Comparison of ENCODE assay signal across 8 cellular contexts in genomic region chr6:43246301-43247114, GRCh38. TPM values are rescaled to one million over a fixed set of nuclear protein-coding genes. Genes with fewer than 3 reads are reported as not detected.
A peak's percentile ranks its signal among the peaks of the same experiment; 100 is the strongest.
DNase-seq lines count a peak whose midpoint lies in the region; ATAC-seq, FAIRE-seq and TF ChIP-seq lines count a peak whose summit lies in the region.

No MANE protein-coding gene starts in this region.

- no peak; a peak in 1 of 6 replicates for TF ChIP-seq CTCF in K562 (IDR thresholded peaks at IDR 0.05 in 2 of 3, conservative IDR thresholded peaks at IDR 0.05 in 1 of 3; ENCODE audit: insufficient read depth in 2 of 3, low read depth in 1 of 3, low read length in 3 of 3)

- peaks cover 10 to 24% of the 10 kb centered on the region in 2 experiments for H3K4me1 ChIP-seq in K562 (replicated peaks in 1 of 2; ENCODE audit: control insufficient read depth in 2 of 2, insufficient read depth in 2 of 2, low read length in 2 of 2)
- H3K4me1 ChIP-seq in skeletal muscle satellite cell (ENCODE audit: control insufficient read depth, insufficient read depth, low read length): peaks cover 9% of the 10 kb centered on the region

- H2AFZ ChIP-seq in K562 (ENCODE audit: low read depth, low read length): peak overlapping the region; percentile 96

- TF ChIP-seq RAD21 in K562 (CRISPR knock-in tag; conservative IDR thresholded peaks at IDR 0.05 in 1 of 2, IDR thresholded peaks at IDR 0.05 in 1 of 2): no peak

- no peaks in the 10 kb centered on the region for H3K79me2 ChIP-seq in K562 (ENCODE audit: control insufficient read depth, insufficient read depth, low read length)

- H3K27me3 Mint-ChIP-seq in activated CD4-positive, alpha-beta T cell treated with anti-CD3 and anti-CD28 coated beads, Interleukin-2, amount 10 ng/mL, durations not matched to agents 7 days and 5 days: peaks cover 21% of the 10 kb centered on the region

- H3K4me1 Mint-ChIP-seq in activated CD4-positive, alpha-beta T cell treated with anti-CD3 and anti-CD28 coated beads, Interleukin-2, amount 10 ng/mL, durations not matched to agents 7 days and 5 days: peaks cover 25% of the 10 kb centered on the region

- H3K27ac Mint-ChIP-seq in activated CD4-positive, alpha-beta T cell treated with anti-CD3 and anti-CD28 coated beads, Interleukin-2, amount 10 ng/mL, durations not matched to agents 7 days and 5 days: peak overlapping the region; percentile 82

- BruUV-seq in K562 (replicated peaks; lab: Mats Ljungman, UMichigan): no TSS peak

- H3K4me3 ChIP-seq in K562 (peak overlapping the region; percentile 39), skeletal muscle satellite cell (ENCODE audit: low read length) (peak overlapping the region; percentile 69)

- peak; percentile 33 for ATAC-seq in HG02588 (IDR thresholded peaks at IDR 0.05; ENCODE audit: unreplicated experiment)
- peak; percentile 70 for ATAC-seq in K562
- no peak for ATAC-seq in GM18519 (IDR thresholded peaks at IDR 0.05; ENCODE audit: low FRiP score, unreplicated experiment)

- H3K27me3 ChIP-seq in K562 (ENCODE audit: control insufficient read depth in 2 of 2, insufficient read depth in 2 of 2, low read length in 2 of 2) (peaks cover 56 to 82% of the 10 kb centered on the region in 2 experiments), skeletal muscle satellite cell (ENCODE audit: control insufficient read depth, insufficient read depth, low read length) (peaks cover 72% of the 10 kb centered on the region)

- intact Hi-C loops in K562 (cut with micrococcal nuclease): loop anchor here (5.0 kb wide), 1 partner anchor 74 kb away; the partner anchor contains the start of gene SRF

- 2% methylated on average over 25 of the region's 27 CpGs for WGBS in K562 (ENCODE audit: insufficient coverage, low coverage, missing lambda C conversion rate)

- no peaks in the 10 kb centered on the region for H3K36me3 ChIP-seq in K562 (ENCODE audit: control insufficient read depth, insufficient read depth, low read length)
- no peaks in the 10 kb centered on the region for H3K36me3 ChIP-seq in skeletal muscle satellite cell (ENCODE audit: insufficient read depth, low read length)

- POLR2A ChIA-PET in activated CD4-positive, alpha-beta T cell treated with anti-CD3 and anti-CD28 coated beads, Interleukin-2, amount 10 ng/mL, durations not matched to agents 7 days and 5 days (lab: Charles Lee): no interaction called here
- POLR2A ChIA-PET in K562 (lab: Yijun Ruan, JAX): interaction anchor here (0.7 to 1.1 kb wide), 5 partner anchors 9 to 72 kb away, joined by 3 to 6 read pairs (median 3); partner anchors contain the start of gene DNPH1

- no peak for TF ChIP-seq EP300 in K562 (IDR thresholded peaks at IDR 0.05; ENCODE audit: low read length)

- in situ Hi-C loops in K562 (cut with MboI): no loop called here

- no peaks in the 10 kb centered on the region for H3K9me3 ChIP-seq in K562 (replicated peaks; ENCODE audit: control insufficient read depth, insufficient read depth, low read depth, low read length)
- no peaks in the 10 kb centered on the region for H3K9me3 ChIP-seq in skeletal muscle satellite cell (replicated peaks; ENCODE audit: low read length)

- H3K4me2 ChIP-seq in K562 (ENCODE audit: insufficient read depth, low read length) (peak overlapping the region; percentile 91), skeletal muscle satellite cell (ENCODE audit: low read length) (peak overlapping the region; percentile 84)

- no peak for DNase-seq in activated CD4-positive, alpha-beta T cell treated with anti-CD3 and anti-CD28 coated beads, Interleukin-2, amount 10 ng/mL, durations not matched to agents 7 days and 5 days
- DNase-seq in activated CD4-positive, alpha-beta T cell treated with anti-CD3 and anti-CD28 coated beads for 4 hours: no peak
- DNase-seq in NCI-H2196 (lab: John Stamatoyannopoulos, UW; ENCODE audit: unreplicated experiment) (peak; percentile 96), K562 (ENCODE audit: extremely low read depth in 1 of 4, low spot score in 3 of 4) (peak; percentile 57 to 66 (median 63)), iPS-NIHi7 (ENCODE audit: extremely low spot score) (peak; percentile 87)

- TF ChIP-seq POLR2A in K562 (conservative IDR thresholded peaks at IDR 0.05): no peak

- no peak for FAIRE-seq in K562 (lab: Jason Lieb, UNC)

- H3K9ac ChIP-seq in K562 (ENCODE audit: insufficient read depth in 1 of 2, low read depth in 2 of 2, low read length in 2 of 2) (peak overlapping the region; percentile 33 to 90), skeletal muscle satellite cell (ENCODE audit: low read depth, low read length) (no peak overlapping the region)

- H3K9me3 Mint-ChIP-seq in activated CD4-positive, alpha-beta T cell treated with anti-CD3 and anti-CD28 coated beads, Interleukin-2, amount 10 ng/mL, durations not matched to agents 7 days and 5 days: no peaks in the 10 kb centered on the region

- no peaks in the 10 kb centered on the region for H3K36me3 Mint-ChIP-seq in activated CD4-positive, alpha-beta T cell treated with anti-CD3 and anti-CD28 coated beads, Interleukin-2, amount 10 ng/mL, durations not matched to agents 7 days and 5 days (ENCODE audit: low read depth)

- H3K27ac ChIP-seq in K562 (ENCODE audit: extremely low read depth, low read depth, low read length): no peak overlapping the region; the same call in 2 of the 3 replicates

- CTCF ChIA-PET in activated CD4-positive, alpha-beta T cell treated with anti-CD3 and anti-CD28 coated beads, Interleukin-2, amount 10 ng/mL, durations not matched to agents 7 days and 5 days (lab: Charles Lee): interaction anchor here (0.6 to 3.6 kb wide), 4 partner anchors 17 to 137 kb away, joined by 3 to 15 read pairs (median 4); partner anchors contain the start of gene DNPH1
- CTCF ChIA-PET in K562 (lab: Yijun Ruan, JAX; ENCODE audit: low intra/inter-chr PET ratio): no interaction called here

- H4K20me1 ChIP-seq in K562 (replicated peaks; ENCODE audit: control insufficient read depth, insufficient read depth, low read length): peaks cover 6% of the 10 kb centered on the region; the same call in 1 of the 2 replicates

- H3K4me3 Mint-ChIP-seq in activated CD4-positive, alpha-beta T cell treated with anti-CD3 and anti-CD28 coated beads, Interleukin-2, amount 10 ng/mL, durations not matched to agents 7 days and 5 days: peak overlapping the region; percentile 71

- no peaks in the 10 kb centered on the region for H3K9me1 ChIP-seq in K562 (ENCODE audit: control insufficient read depth, insufficient read depth, low read length)

RNA-seq across cellular contexts. Expression of gene TTBK1, which starts 3.2 kb away (rescaled TPM):
- total RNA-seq in activated CD4-positive, alpha-beta T cell treated with anti-CD3 and anti-CD28 coated beads, Interleukin-2, amount 10 ng/mL, durations not matched to agents 7 days and 5 days: under 1 TPM; 0.07 to 0.12 TPM
- total RNA-seq in K562 (2011; cell fraction: chromatin; rRNA removed; ENCODE audit: low replicate concordance): 0.07 TPM in 1 of 2 replicates, not detected in the other
- under 0.01 TPM in 1 of 2 replicates, not detected in the other for total RNA-seq in K562 (2011; cell fraction: nucleolus; rRNA removed)
- 0.07 TPM in 1 of 2 replicates, not detected in the other for total RNA-seq in K562 (2011; cell fraction: nucleoplasm; rRNA removed)
- total RNA-seq in K562 (2014; rRNA removed): not detected in 2 replicates
- not detected in 2 replicates for total RNA-seq in K562 (2014; rRNA removed; fragmentation: Illumina TruSeq; extraction: Trizol)
- total RNA-seq in K562 (2015; rRNA removed; fragmentation: Illumina TruSeq; extraction: Trizol): not detected in 2 replicates
- total RNA-seq in K562 (2021): not detected in 2 replicates
- polyA plus RNA-seq in K562 (2011; rRNA removed): not detected in 2 replicates
- polyA plus RNA-seq in K562 (2011; cell fraction: cytosol; rRNA removed): not detected in 2 replicates
- not detected in 2 replicates for polyA plus RNA-seq in K562 (2011; cell fraction: nucleus; rRNA removed)
- polyA plus RNA-seq in K562 (2012): 0.01 TPM in 1 of 2 replicates, not detected in the other
- not detected in 2 replicates for polyA plus RNA-seq in K562 (2014; fragmentation: Illumina TruSeq; extraction: Trizol)
- polyA plus RNA-seq in K562 (2014; fragmentation: Nextera tagmentation; extraction: Ambion mirVana): not detected
- polyA plus RNA-seq in K562 (2014; rRNA removed): not detected in 2 replicates
- not detected in 2 replicates for polyA minus RNA-seq in K562 (2011; rRNA and poly(A)+ RNA removed)
- polyA minus RNA-seq in K562 (2011; cell fraction: cytosol; rRNA and poly(A)+ RNA removed): not detected in 2 replicates
- under 0.01 TPM in 1 of 2 replicates, not detected in the other for polyA minus RNA-seq in K562 (2011; cell fraction: nucleus; rRNA and poly(A)+ RNA removed)
- under 0.01 TPM in 2 replicates for total RNA-seq in skeletal muscle satellite cell (2012; rRNA removed)

RNA-seq across cellular contexts. Expression of gene DNPH1, which starts 17.2 kb away (rescaled TPM):
- total RNA-seq in activated CD4-positive, alpha-beta T cell treated with anti-CD3 and anti-CD28 coated beads, Interleukin-2, amount 10 ng/mL, durations not matched to agents 7 days and 5 days: 10 to 100 TPM; 36.7 to 48.6 TPM
- total RNA-seq in K562 (2011; cell fraction: chromatin; rRNA removed; ENCODE audit: low replicate concordance): 41.0 and 115 TPM in 2 replicates
- 111 and 120 TPM in 2 replicates for total RNA-seq in K562 (2011; cell fraction: nucleolus; rRNA removed)
- 76.8 and 84.6 TPM in 2 replicates for total RNA-seq in K562 (2011; cell fraction: nucleoplasm; rRNA removed)
- 237 and 302 TPM in 2 replicates for total RNA-seq in K562 (2014; rRNA removed)
- 25.7 and 32.4 TPM in 2 replicates for total RNA-seq in K562 (2014; rRNA removed; fragmentation: Illumina TruSeq; extraction: Trizol)
- 67.7 and 68.7 TPM in 2 replicates for total RNA-seq in K562 (2015; rRNA removed; fragmentation: Illumina TruSeq; extraction: Trizol)
- 127 and 140 TPM in 2 replicates for total RNA-seq in K562 (2021)
- 136 and 161 TPM in 2 replicates for polyA plus RNA-seq in K562 (2011; rRNA removed)
- 293 and 491 TPM in 2 replicates for polyA plus RNA-seq in K562 (2011; cell fraction: cytosol; rRNA removed)
- 149 and 187 TPM in 2 replicates for polyA plus RNA-seq in K562 (2011; cell fraction: nucleus; rRNA removed)
- 197 and 211 TPM in 2 replicates for polyA plus RNA-seq in K562 (2012)
- polyA plus RNA-seq in K562 (2014; fragmentation: Illumina TruSeq; extraction: Trizol): 48.8 and 72.3 TPM in 2 replicates
- polyA plus RNA-seq in K562 (2014; fragmentation: Nextera tagmentation; extraction: Ambion mirVana): 10 to 100 TPM in 1 of 2 experiments, 1 to 10 TPM in 1; 7.3 to 13.9 TPM
- 300 and 346 TPM in 2 replicates for polyA plus RNA-seq in K562 (2014; rRNA removed)
- 23.2 and 30.5 TPM in 2 replicates for polyA minus RNA-seq in K562 (2011; rRNA and poly(A)+ RNA removed)
- 26.2 and 27.7 TPM in 2 replicates for polyA minus RNA-seq in K562 (2011; cell fraction: cytosol; rRNA and poly(A)+ RNA removed)
- polyA minus RNA-seq in K562 (2011; cell fraction: nucleus; rRNA and poly(A)+ RNA removed): 26.3 and 34.4 TPM in 2 replicates
- total RNA-seq in skeletal muscle satellite cell (2012; rRNA removed): 52.4 and 58.1 TPM in 2 replicates

RNA-seq across cellular contexts. Expression of gene SLC22A7, which starts 51.6 kb away (rescaled TPM):
- not detected for total RNA-seq in activated CD4-positive, alpha-beta T cell treated with anti-CD3 and anti-CD28 coated beads, Interleukin-2, amount 10 ng/mL, durations not matched to agents 7 days and 5 days
- not detected in 2 replicates for total RNA-seq in K562 (2011; cell fraction: chromatin; rRNA removed; ENCODE audit: low replicate concordance)
- not detected in 2 replicates for total RNA-seq in K562 (2011; cell fraction: nucleolus; rRNA removed)
- not detected in 2 replicates for total RNA-seq in K562 (2011; cell fraction: nucleoplasm; rRNA removed)
- total RNA-seq in K562 (2014; rRNA removed) (not detected in 2 replicates), K562 (2014; rRNA removed; fragmentation: Illumina TruSeq; extraction: Trizol) (not detected in 2 replicates), K562 (2015; rRNA removed; fragmentation: Illumina TruSeq; extraction: Trizol) (not detected in 2 replicates), K562 (2021) (not detected in 2 replicates)
- polyA plus RNA-seq in K562 (2011; rRNA removed) (not detected in 2 replicates), K562 (2014; fragmentation: Illumina TruSeq; extraction: Trizol) (not detected in 2 replicates), K562 (2014; fragmentation: Nextera tagmentation; extraction: Ambion mirVana) (not detected), K562 (2014; rRNA removed) (not detected in 2 replicates)
- polyA plus RNA-seq in K562 (2011; cell fraction: cytosol; rRNA removed): not detected in 2 replicates
- polyA plus RNA-seq in K562 (2011; cell fraction: nucleus; rRNA removed): not detected in 2 replicates
- polyA plus RNA-seq in K562 (2012): not detected in 2 replicates
- not detected in 2 replicates for polyA minus RNA-seq in K562 (2011; rRNA and poly(A)+ RNA removed)
- polyA minus RNA-seq in K562 (2011; cell fraction: cytosol; rRNA and poly(A)+ RNA removed): not detected in 2 replicates
- not detected in 2 replicates for polyA minus RNA-seq in K562 (2011; cell fraction: nucleus; rRNA and poly(A)+ RNA removed)
- not detected in 2 replicates for total RNA-seq in skeletal muscle satellite cell (2012; rRNA removed)

Comparison
In these comparisons a context has a peak if more than half of its experiments do, and no peak if none do; other contexts are left out.
1. DNase-seq: peak in NCI-H2196 (single experiment), K562 (4 of 4) and iPS-NIHi7 (single experiment); none in activated CD4-positive, alpha-beta T cell treated with anti-CD3 and anti-CD28 coated beads, Interleukin-2, amount 10 ng/mL, durations not matched to agents 7 days and 5 days (single experiment) and activated CD4-positive, alpha-beta T cell treated with anti-CD3 and anti-CD28 coated beads for 4 hours (0 of 2).